In genomic region chr10:74825033-74825370, GRCh38 we compare ENCODE assay signal across 8 cellular contexts.
DNase-seq lines count a peak whose midpoint lies in the region; ATAC-seq and TF ChIP-seq lines count a peak whose summit lies in the region.

No MANE protein-coding gene starts in this region.

- CTCF ChIA-PET in AG04449 (lab: Yijun Ruan, JAX), result interaction anchor here (1.0 to 1.1 kb wide), 2 partner anchors 10 to 581 kb away, joined by 3 read pairs; no protein-coding TSS in a partner anchor

- TF ChIP-seq CTCF in AG04449 (IDR thresholded peaks at IDR 0.05; ENCODE audit: insufficient read depth, low read length, missing control alignments), result peak; percentile 2

- H3K27me3 ChIP-seq in HAP-1 (ENCODE audit: low read depth) (no peaks in the 10 kb centered on the region), mucosa of rectum (ENCODE audit: control insufficient read depth in 2 of 2, insufficient read depth in 2 of 2, low read length in 2 of 2) (no peaks in the 10 kb centered on the region)

- H3K36me3 ChIP-seq in HAP-1 (replicated peaks) (no peaks in the 10 kb centered on the region), mucosa of rectum (ENCODE audit: control insufficient read depth in 2 of 2, insufficient read depth in 2 of 2, low read length in 2 of 2) (no peaks in the 10 kb centered on the region)

- peak overlapping the region; percentile 87 for H3K4me3 ChIP-seq in AG04449 (ENCODE audit: low read depth, low read length)
- peak overlapping the region; percentile 69 for H3K4me3 ChIP-seq in HAP-1
- peak overlapping the region; percentile 80 to 92 for H3K4me3 ChIP-seq in mucosa of rectum (ENCODE audit: low read length in 2 of 2)

- POLR2A ChIA-PET in AG04449 (lab: Yijun Ruan, JAX), result interaction anchor here (1.1 kb wide), 1 partner anchor 16 kb away, joined by 3 read pairs; no protein-coding TSS in a partner anchor

- H3K27ac ChIP-seq in mucosa of rectum (ENCODE audit: low read depth in 2 of 2, low read length in 2 of 2), result peak overlapping the region; percentile 71 to 77

- H3K9me3 ChIP-seq in HAP-1 (no peaks in the 10 kb centered on the region), mucosa of rectum (ENCODE audit: control insufficient read depth in 2 of 2, low read length in 2 of 2) (no peaks in the 10 kb centered on the region)

- in situ Hi-C loops in HAP-1 (cut with MboI; ENCODE audit: low sequenced_read_pairs), result no loop called here

- DNase-seq in AG04449 (ENCODE audit: low read depth, low spot score) (no peak), HAP-1 (ENCODE audit: low spot score in 2 of 2) (peak in 1 of 2 experiments; percentile 51), NCI-H446 treated with DMSO at 0.1 percent for 48 hours (lab: John Stamatoyannopoulos, UW) (no peak)
- DNase-seq in activated CD4-positive, CD25-positive, alpha-beta regulatory T cell treated with anti-CD3 and anti-CD28 coated beads, Interleukin-2, amount 50 U/mL, for 72 hours, result peak; percentile 55
- DNase-seq in effector CD8-positive, alpha-beta T cell (lab: John Stamatoyannopoulos, UW), result peak; percentile 54
- DNase-seq in stimulated activated naive CD4-positive, alpha-beta T cell (lab: John Stamatoyannopoulos, UW), result peak in 4 of 6 experiments; percentile 37 to 64 (median 48)

- H3K9ac ChIP-seq in mucosa of rectum (ENCODE audit: low read depth in 1 of 2, low read length in 2 of 2), result peak overlapping the region; percentile 65 to 77

- peaks cover 13% of the 10 kb centered on the region for H3K4me1 ChIP-seq in HAP-1
- peaks cover 16 to 23% of the 10 kb centered on the region in 2 donors for H3K4me1 ChIP-seq in mucosa of rectum (ENCODE audit: control insufficient read depth in 2 of 2, insufficient read depth in 2 of 2, low read length in 2 of 2)

- no peak for ATAC-seq in HG03159 (IDR thresholded peaks at IDR 0.05; ENCODE audit: unreplicated experiment)

Comparison
In these comparisons a context has a peak if more than half of its experiments do, and no peak if none do; other contexts are left out.
1. DNase-seq: peak in activated CD4-positive, CD25-positive, alpha-beta regulatory T cell treated with anti-CD3 and anti-CD28 coated beads, Interleukin-2, amount 50 U/mL, for 72 hours (single experiment), effector CD8-positive, alpha-beta T cell (single experiment) and stimulated activated naive CD4-positive, alpha-beta T cell (4 of 6); none in AG04449 (single experiment) and NCI-H446 treated with DMSO at 0.1 percent for 48 hours (single experiment).
2. Peak in every context shown above with its lines, with median percentiles within 50 percentile points of each other: H3K4me3 ChIP-seq.